In the genomic region with DNA sequence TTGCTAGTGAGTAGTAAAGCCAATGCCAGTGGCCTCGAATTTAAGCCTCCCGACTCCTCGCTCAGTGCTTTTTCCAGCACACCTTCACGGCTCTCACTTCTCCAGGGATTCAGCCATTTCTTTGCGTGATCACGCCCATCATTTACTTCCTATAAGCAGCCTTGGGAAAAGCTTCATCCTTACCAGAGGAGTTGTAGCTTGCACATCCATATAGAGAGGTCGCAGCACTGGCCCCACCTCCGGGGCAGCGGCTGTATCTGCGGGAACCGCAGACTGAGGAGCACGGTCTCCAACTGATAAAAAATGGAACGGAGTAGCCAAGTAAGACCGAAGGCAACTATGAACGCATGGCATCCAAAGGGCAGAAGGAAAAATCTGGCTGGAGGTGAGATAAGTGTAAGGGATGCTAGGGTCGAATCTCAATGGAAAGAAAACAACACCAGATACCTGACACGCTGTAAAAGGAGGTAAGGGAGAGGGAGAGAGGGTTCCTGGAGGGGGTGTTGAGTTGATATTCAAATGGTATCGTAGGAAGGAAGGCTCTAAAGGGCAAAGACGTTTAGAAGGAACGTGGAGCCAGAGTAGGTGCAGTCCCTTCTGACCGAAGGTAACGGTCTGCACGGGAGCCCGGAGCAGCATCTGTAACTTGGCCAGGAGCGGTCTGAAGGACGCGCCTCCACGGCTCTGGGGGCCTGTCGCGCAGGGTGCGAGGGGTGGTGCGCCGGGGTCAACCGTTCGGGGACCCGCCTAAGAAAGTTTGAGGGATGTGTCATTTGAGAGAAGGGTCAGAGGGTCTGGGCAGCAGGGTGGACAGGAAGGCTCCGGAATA, we compare ENCODE assay signal across 8 cellular contexts. TPM values are rescaled to one million over a fixed set of nuclear protein-coding genes. Genes with fewer than 3 reads are reported as not detected.
DNase-seq lines count a peak whose midpoint lies in the region; ATAC-seq and TF ChIP-seq lines count a peak whose summit lies in the region.

No MANE protein-coding gene starts in this region.

- H3K27ac ChIP-seq in coronary artery, result peak overlapping the region; percentile 90 to 93
- peak overlapping the region; percentile 89 to 98 for H3K27ac ChIP-seq in lung (ENCODE audit: low read depth in 1 of 2, low read length in 1 of 2)
- H3K27ac ChIP-seq in upper lobe of right lung, result peak overlapping the region; percentile 87

- H3K4me3 ChIP-seq in coronary artery, result peak overlapping the region; percentile 90
- peak overlapping the region; percentile 90 for H3K4me3 ChIP-seq in lung
- H3K4me3 ChIP-seq in upper lobe of right lung, result peak overlapping the region; percentile 69

- 7 to 8% methylated on average over 37 of the region's 37 CpGs for WGBS in lung, 2 donors

- H3K4me1 ChIP-seq in lung (ENCODE audit: control insufficient read depth in 2 of 2, insufficient read depth in 2 of 2, low read length in 2 of 2), result peaks cover 3 to 6% of the 10 kb centered on the region in 2 donors
- peaks cover 17% of the 10 kb centered on the region for H3K4me1 ChIP-seq in upper lobe of right lung

- H3K9me3 ChIP-seq in lung (ENCODE audit: control insufficient read depth in 2 of 2, insufficient read depth in 1 of 2, low read length in 1 of 2) (no peaks in the 10 kb centered on the region), upper lobe of right lung (no peaks in the 10 kb centered on the region)

- intact Hi-C loops in upper lobe of right lung (cut with DNase I), result no loop called here

- ATAC-seq in HG02642 (IDR thresholded peaks at IDR 0.05; ENCODE audit: poor library complexity, unreplicated experiment) (peak; percentile 41), lung (ENCODE audit: insufficient read depth, low FRiP score) (peak; percentile 29), upper lobe of right lung (peak; percentile 48), GM18520 (IDR thresholded peaks at IDR 0.05; ENCODE audit: unreplicated experiment) (no peak)

- DNase-seq in DMS53 (lab: John Stamatoyannopoulos, UW), result peak; percentile 63
- no peak for DNase-seq in DMS53 treated with DMSO at 0.1 percent for 48 hours (lab: John Stamatoyannopoulos, UW; ENCODE audit: unreplicated experiment)
- DNase-seq in RKO (ENCODE audit: low spot score), result peak; percentile 46
- DNase-seq in coronary artery (ENCODE audit: low spot score), result no peak
- peak; percentile 27 for DNase-seq in lung (ENCODE audit: low spot score)
- peak; percentile 28 for DNase-seq in upper lobe of right lung

- no peaks in the 10 kb centered on the region for H3K27me3 ChIP-seq in lung (ENCODE audit: control insufficient read depth, insufficient read depth)
- no peaks in the 10 kb centered on the region for H3K27me3 ChIP-seq in upper lobe of right lung

- no peak for TF ChIP-seq CTCF in coronary artery (IDR thresholded peaks at IDR 0.05)
- TF ChIP-seq CTCF in lung (IDR thresholded peaks at IDR 0.05; ENCODE audit: control extremely low read depth, extremely low read depth), result no peak
- no peak for TF ChIP-seq CTCF in upper lobe of right lung (IDR thresholded peaks at IDR 0.05)

- H3K36me3 ChIP-seq in lung (ENCODE audit: control insufficient read depth in 2 of 2, insufficient read depth in 2 of 2, low read length in 2 of 2) (peaks cover 4 to 7% of the 10 kb centered on the region in 2 donors), upper lobe of right lung (peaks cover 53% of the 10 kb centered on the region)

RNA-seq across cellular contexts. Expression of a gene that starts 0.6 kb away (rescaled TPM):
- total RNA-seq in lung (10 to 100 TPM; 24.1 to 33.9 TPM), upper lobe of right lung (19.5 TPM)
- 10 to 100 TPM; 18.8 to 23.2 TPM for polyA plus RNA-seq in lung

RNA-seq across cellular contexts. Expression of a gene that starts 0.7 kb away (rescaled TPM):
- 100 to 1,000 TPM in 1 of 2 donors, 10 to 100 TPM in 1; 98.6 to 176 TPM for total RNA-seq in lung
- polyA plus RNA-seq in lung, result 100 to 1,000 TPM; 369 to 501 TPM
- total RNA-seq in upper lobe of right lung, result 77.9 TPM

RNA-seq across cellular contexts. Expression of a gene that starts 33.8 kb away (rescaled TPM):
- total RNA-seq in lung (100 to 1,000 TPM in 1 of 2 donors, 10 to 100 TPM in 1; 91.9 to 180 TPM), upper lobe of right lung (179 TPM)
- 100 to 1,000 TPM; 119 to 161 TPM for polyA plus RNA-seq in lung

RNA-seq across cellular contexts. Expression of a gene that starts 33.8 kb away (rescaled TPM):
- total RNA-seq in lung (10 to 100 TPM; 59.2 to 75.0 TPM), upper lobe of right lung (72.5 TPM)
- 10 to 100 TPM in 1 of 2 donors, 1 to 10 TPM in 1; 9.5 to 19.6 TPM for polyA plus RNA-seq in lung

RNA-seq across cellular contexts. Expression of a gene that starts 43.5 kb away (rescaled TPM):
- total RNA-seq in lung, result 100 to 1,000 TPM; 230 to 689 TPM
- 100 to 1,000 TPM; 162 to 481 TPM for polyA plus RNA-seq in lung
- total RNA-seq in upper lobe of right lung, result 298 TPM

Comparison
In these comparisons a context has a peak if more than half of its experiments do, and no peak if none do; other contexts are left out.
1. DNase-seq: peak in DMS53 (single experiment), RKO (single experiment), lung (single experiment) and upper lobe of right lung (single experiment); none in DMS53 treated with DMSO at 0.1 percent for 48 hours (single experiment) and coronary artery (single experiment).
2. Peak in every context shown above with its lines, with median percentiles within 50 percentile points of each other: H3K27ac ChIP-seq and H3K4me3 ChIP-seq.